14 cellular contexts compared by ENCODE assay signal in genomic region chr21:38905328-38905727, GRCh38.
A peak's percentile ranks its signal among the peaks of the same experiment; 100 is the strongest.
DNase-seq lines count a peak whose midpoint lies in the region; ATAC-seq and TF ChIP-seq lines count a peak whose summit lies in the region.
"Had no signal": no experiment of that assay in that cellular context is flagged by ENCODE, and none has a peak within 500 bp of the region (broad histone marks: within the 10 kb centered on the region; RNA-seq: fewer than 3 reads in every experiment).

No MANE protein-coding gene starts in this region.

- H3K27me3 ChIP-seq in H9 (ENCODE audit: insufficient read depth, low read length) (no peaks in the 10 kb centered on the region), RWPE2 (ENCODE audit: insufficient read depth, poor library complexity, severe bottlenecking) (no peaks in the 10 kb centered on the region), right lobe of liver (no peaks in the 10 kb centered on the region), stomach (no peaks in the 10 kb centered on the region)

- TF ChIP-seq CTCF in H9 (conservative IDR thresholded peaks at IDR 0.05) (no peak), RWPE2 (IDR thresholded peaks at IDR 0.05; ENCODE audit: poor library complexity, severe bottlenecking) (no peak), right lobe of liver (IDR thresholded peaks at IDR 0.05) (no peak), stomach (IDR thresholded peaks at IDR 0.05) (no peak)

- H3K4me1 ChIP-seq in H9 (ENCODE audit: insufficient read depth, low read length) (peaks cover 2% of the 10 kb centered on the region; the same call in 1 of the 2 replicates), RWPE2 (ENCODE audit: insufficient read depth, poor library complexity, severe bottlenecking) (peaks cover 46% of the 10 kb centered on the region), right lobe of liver (peaks cover 0 to 48% (median 21%) of the 10 kb centered on the region in 4 donors), stomach (peaks cover 23 to 54% (median 40%) of the 10 kb centered on the region in 4 donors)

- H3K56ac ChIP-seq in H9 (ENCODE audit: insufficient read length, low read depth, low read length) = no peak overlapping the region

- no peaks in the 10 kb centered on the region for H3K79me2 ChIP-seq in H9 (ENCODE audit: insufficient read depth, low read length)

- WGBS in H9 (ENCODE audit: extremely low coverage, insufficient read length, low lambda C conversion rate) = no CpG with 5 or more reads among the region's 4 CpGs
- 33% methylated on average over 1 of the region's 4 CpGs for WGBS in right lobe of liver (ENCODE audit: insufficient coverage, low coverage, low lambda C conversion rate, missing lambda C conversion rate)
- WGBS in stomach, 5 donors = 73 to 90% (median 78%) methylated on average over 3 to 4 of the region's 4 CpGs

- no peak overlapping the region for H2AFZ ChIP-seq in H9 (ENCODE audit: low read length)

- H4K8ac ChIP-seq in H9 (replicated peaks; ENCODE audit: insufficient read length, low read depth, low read length) = no peak overlapping the region

- no peak overlapping the region for H2BK5ac ChIP-seq in H9 (ENCODE audit: insufficient read length, low read length)

- H4K20me1 ChIP-seq in H9 (ENCODE audit: control insufficient read depth, insufficient read depth, insufficient read length) = no peaks in the 10 kb centered on the region

- no peak overlapping the region; a peak in 1 of 7 replicates for H3K27ac Mint-ChIP-seq in H9
- H3K27ac Mint-ChIP-seq: IgD-negative memory B cell had no signal

- TF ChIP-seq POLR2A in right lobe of liver (IDR thresholded peaks at IDR 0.05) (peak; percentile 29), stomach (IDR thresholded peaks at IDR 0.05) (no peak)

- H3K4me3 Mint-ChIP-seq in H9 = no peak overlapping the region

- no peak overlapping the region for H2BK20ac ChIP-seq in H9 (ENCODE audit: low read depth, low read length, poor library complexity, severe bottlenecking)

- no peak overlapping the region for H2AK5ac ChIP-seq in H9 (ENCODE audit: insufficient read length, low read length)

- H3K4ac ChIP-seq in H9 (ENCODE audit: low read depth, low read length) = no peak overlapping the region

- H2BK12ac ChIP-seq in H9 (ENCODE audit: insufficient read length, low read depth, low read length) = no peak overlapping the region

- peaks cover 0 to 5% (median 0%) of the 10 kb centered on the region in 3 experiments; a peak in 2 of 7 replicates for H3K36me3 Mint-ChIP-seq in H9 (ENCODE audit: insufficient read depth in 1 of 3, low read depth in 3 of 3)

- H2BK15ac ChIP-seq in H9 (ENCODE audit: low read depth, low read length) = no peak overlapping the region

- H3K4me1 Mint-ChIP-seq in H9 = peaks cover 24 to 25% of the 10 kb centered on the region in 2 experiments
- H3K4me1 Mint-ChIP-seq: IgD-negative memory B cell had no signal

- no peak overlapping the region for H3K18ac ChIP-seq in H9 (ENCODE audit: insufficient read length, low read depth, low read length)

- H3K9me3 ChIP-seq in H9 (ENCODE audit: control insufficient read depth, low read depth, low read length) = no peaks in the 10 kb centered on the region
- H3K9me3 ChIP-seq in RWPE2 (ENCODE audit: severe bottlenecking) = no peaks in the 10 kb centered on the region
- H3K9me3 ChIP-seq in right lobe of liver = no peaks in the 10 kb centered on the region
- no peaks in the 10 kb centered on the region for H3K9me3 ChIP-seq in stomach

- no peaks in the 10 kb centered on the region for H3K23me2 ChIP-seq in H9 (ENCODE audit: insufficient read length, low read depth, low read length, poor library complexity, severe bottlenecking)

- H3K36me3 ChIP-seq in RWPE2 (ENCODE audit: low read depth) = no peaks in the 10 kb centered on the region
- no peaks in the 10 kb centered on the region for H3K36me3 ChIP-seq in right lobe of liver
- no peaks in the 10 kb centered on the region for H3K36me3 ChIP-seq in stomach

- H3K4me3 ChIP-seq in RWPE2 (ENCODE audit: severe bottlenecking) = no peak overlapping the region
- H3K4me3 ChIP-seq in right lobe of liver = no peak overlapping the region
- no peak overlapping the region for H3K4me3 ChIP-seq in stomach

- no peaks in the 10 kb centered on the region for H3K79me1 ChIP-seq in H9 (ENCODE audit: insufficient read depth, low read depth, low read length, poor library complexity, severe bottlenecking)

- H3K23ac ChIP-seq in H9 (ENCODE audit: insufficient read length, low read depth, low read length) = no peak overlapping the region

- H3T11ph ChIP-seq in H9 (ENCODE audit: low read length) = no peak overlapping the region

- H3K4me2 ChIP-seq in H9 (ENCODE audit: insufficient read depth, insufficient read length, low read length) = no peak overlapping the region

- peaks cover 6% of the 10 kb centered on the region for H3K27me3 Mint-ChIP-seq in H9 (ENCODE audit: low read depth)

- no peak overlapping the region for H4K5ac ChIP-seq in H9 (ENCODE audit: insufficient read length, low read depth, low read length)

- H3K27ac ChIP-seq in H9 (ENCODE audit: insufficient read length, low read depth, low read length) = no peak overlapping the region
- peak overlapping the region; percentile 96 for H3K27ac ChIP-seq in RWPE2 (ENCODE audit: poor library complexity, severe bottlenecking)
- peak overlapping the region; percentile 92 to 98 (median 97) for H3K27ac ChIP-seq in right lobe of liver
- H3K27ac ChIP-seq in stomach = peak overlapping the region in 3 of 5 donors; percentile 83 to 90 (median 87)

- peak overlapping the region; percentile 12 for H2BK120ac ChIP-seq in H9 (ENCODE audit: low read depth, low read length, poor library complexity, severe bottlenecking)

- no peak overlapping the region for H4K91ac ChIP-seq in H9 (ENCODE audit: insufficient read length, low read depth, low read length)

- ATAC-seq in RWPE2 (ENCODE audit: low read depth) (no peak), right lobe of liver (no peak)
- ATAC-seq: HCT116 had no signal

- no peak overlapping the region for H3K9ac ChIP-seq in H9 (ENCODE audit: extremely low read depth, insufficient read length, low read length)

- intact Hi-C loops in right lobe of liver (cut with DNase I) = loop anchor here in 1 of 2 donors (10.0 kb wide), 1 partner anchor 81 kb away; no protein-coding TSS in a partner anchor
- intact Hi-C loops in stomach (cut with DNase I; ENCODE audit: low total_unique reads) = no loop called here

- DNase-seq in H9 (no peak), RWPE2 (ENCODE audit: low spot score) (no peak), right lobe of liver (no peak), stomach (no peak), D341Med (ENCODE audit: low spot score) (no peak), iPS-NIHi11 (ENCODE audit: low spot score) (no peak), DMS 273 (lab: John Stamatoyannopoulos, UW; ENCODE audit: unreplicated experiment) (no peak)
- DNase-seq: AML-193, DMS79 treated with DMSO at 0.1 percent for 48 hours, NCI-H1436, NCI-H2029 treated with DMSO at 0.1 percent for 48 hours, NCI-H510A treated with DMSO at 0.1 percent for 48 hours had no signal

- no peak overlapping the region for H3K14ac ChIP-seq in H9 (ENCODE audit: insufficient read depth, low read length)

- no peak for TF ChIP-seq EP300 in stomach (IDR thresholded peaks at IDR 0.05)

- H3K9me3 Mint-ChIP-seq in H9 = peaks cover 0 to 2% of the 10 kb centered on the region in 2 experiments; a peak in 2 of 5 replicates
